Comparison of ENCODE assay signal across 8 cellular contexts in genomic region chr4:177441803-177442622, GRCh38. TPM values are rescaled to one million over a fixed set of nuclear protein-coding genes. Genes with fewer than 3 reads are reported as not detected.
A peak's percentile ranks its signal among the peaks of the same experiment; 100 is the strongest.
DNase-seq lines count a peak whose midpoint lies in the region; ATAC-seq and TF ChIP-seq lines count a peak whose summit lies in the region.

TSS of gene AGA (minus strand) at chr4:177442437. CDS start at chr4:177442375, 62 bp downstream.

- ATAC-seq in HG02642 (IDR thresholded peaks at IDR 0.05; ENCODE audit: poor library complexity, unreplicated experiment): peak; percentile 93

- peak within 1 kb of the TSS; percentile 96 for H3K27ac Mint-ChIP-seq in type B pancreatic cell

- no peaks in the 10 kb centered on the region for H3K9me3 Mint-ChIP-seq in type B pancreatic cell

- H3K4me3 ChIP-seq in GM12864 (ENCODE audit: low read depth, low read length): peak within 1 kb of the TSS; percentile 87

- H3K4me1 Mint-ChIP-seq in type B pancreatic cell (ENCODE audit: unreplicated experiment): peaks cover 14% of the 10 kb centered on the region

- no peak for TF ChIP-seq CTCF in GM12864 (IDR thresholded peaks at IDR 0.05; ENCODE audit: low read depth, low read length, missing control alignments)
- no peak for TF ChIP-seq CTCF in type B pancreatic cell (conservative IDR thresholded peaks at IDR 0.05)

- H3K4me3 Mint-ChIP-seq in type B pancreatic cell: peak within 1 kb of the TSS; percentile 92

- WGBS in adipose tissue, 3 donors: 0 to 1% (median 1%) methylated on average over 51 to 60 of the region's 60 CpGs

- H3K27ac ChIP-seq in adipose tissue (ENCODE audit: low read depth, low read length): peak within 1 kb of the TSS; percentile 96

- peaks cover 5% of the 10 kb centered on the region for H3K36me3 Mint-ChIP-seq in type B pancreatic cell

- DNase-seq in GM12864 (ENCODE audit: low read depth) (peak; percentile 84), NCI-H1105 treated with DMSO at 0.1 percent for 48 hours (lab: John Stamatoyannopoulos, UW) (peak; percentile 85), T follicular helper cell (ENCODE audit: low read depth) (peak; percentile 94), cardiac septum (ENCODE audit: low spot score) (peak; percentile 97), pons (ENCODE audit: low spot score) (peak; percentile 93), type B pancreatic cell (ENCODE audit: extremely low spot score, unreplicated experiment) (peak; percentile 94)

- intact Hi-C loops in cardiac septum (cut with DNase I): no loop called here

- no peaks in the 10 kb centered on the region for H3K27me3 Mint-ChIP-seq in type B pancreatic cell

RNA-seq across cellular contexts. Expression of gene AGA, which starts in this region (rescaled TPM):
- 10 to 100 TPM in 1 of 3 donors, 1 to 10 TPM in 2; 3.3 to 16.3 (median 8.9) TPM for polyA plus RNA-seq in adipose tissue
- total RNA-seq in cardiac septum: 6.1 TPM
- 12.8 and 19.5 TPM in 2 replicates for total RNA-seq in type B pancreatic cell (ENCODE audit: low replicate concordance)

Comparison
In these comparisons a context has a peak if more than half of its experiments do, and no peak if none do; other contexts are left out.
1. Peak in every context shown above with its lines: DNase-seq, ATAC-seq, H3K4me3 ChIP-seq and H3K27ac ChIP-seq.